Comparison of ENCODE assay signal across 1 cellular context in the genomic region with DNA sequence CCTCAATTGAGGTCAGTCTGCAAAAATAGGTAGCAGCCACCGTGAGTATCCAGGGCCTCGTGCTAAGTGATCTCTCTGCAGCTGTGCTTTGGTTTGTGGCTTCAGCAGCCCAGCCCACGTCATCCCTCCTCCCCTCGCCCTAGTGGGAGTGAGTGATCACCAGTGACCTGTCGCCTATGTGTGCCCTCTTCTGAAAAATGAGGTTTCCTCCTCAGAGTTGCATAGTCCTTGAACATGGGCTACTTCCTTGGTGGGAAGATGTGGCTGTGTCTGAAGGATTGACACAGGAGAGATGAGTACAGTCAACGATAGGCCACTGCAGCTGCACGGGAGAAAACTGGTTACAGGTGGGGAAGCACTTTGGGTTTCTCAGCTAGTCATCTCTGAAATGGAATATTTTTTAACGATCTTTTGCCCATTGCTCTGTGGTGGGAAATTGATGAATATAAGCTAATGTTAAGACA.
TF ChIP-seq lines count a peak whose summit lies in the region.

No MANE protein-coding gene starts in this region.

TF ChIP-seq in GM12878, 131 proteins besides CTCF, POLR2A, EP300 and RAD21 (continued from another document and continues in another):
- peak; percentile 84; the same call in 1 of the 2 replicates for TF ChIP-seq MTA3 (IDR thresholded peaks at IDR 0.05; ENCODE audit: borderline replicate concordance, low read length)
- TF ChIP-seq ZNF687 (IDR thresholded peaks at IDR 0.05): peak; percentile 98
- TF ChIP-seq, protein P1, sequence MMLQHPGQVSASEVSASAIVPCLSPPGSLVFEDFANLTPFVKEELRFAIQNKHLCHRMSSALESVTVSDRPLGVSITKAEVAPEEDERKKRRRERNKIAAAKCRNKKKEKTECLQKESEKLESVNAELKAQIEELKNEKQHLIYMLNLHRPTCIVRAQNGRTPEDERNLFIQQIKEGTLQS (IDR thresholded peaks at IDR 0.05; ENCODE audit: borderline replicate concordance, extremely low read depth, low read depth, low read length): no peak
- peak; percentile 2; the same call in 1 of the 2 replicates for TF ChIP-seq JUND (IDR thresholded peaks at IDR 0.05; ENCODE audit: low read depth, low read length)
- TF ChIP-seq ZNF622 (IDR thresholded peaks at IDR 0.05): no peak
- no peak for TF ChIP-seq RCOR1 (conservative IDR thresholded peaks at IDR 0.05; ENCODE audit: low read depth, low read length)
- TF ChIP-seq TCF12 (IDR thresholded peaks at IDR 0.05; ENCODE audit: low read depth, low read length): peak; percentile 99
- peak; percentile 94 for TF ChIP-seq FOXM1 (IDR thresholded peaks at IDR 0.05; ENCODE audit: low read depth, low read length)
- TF ChIP-seq ZNF592 (IDR thresholded peaks at IDR 0.05): peak; percentile 77; the same call in 1 of the 2 replicates
- TF ChIP-seq NRF1 (conservative IDR thresholded peaks at IDR 0.05; ENCODE audit: low read depth, low read length): no peak
- TF ChIP-seq SRF (IDR thresholded peaks at IDR 0.05; ENCODE audit: low read depth in 2 of 2, low read length in 2 of 2): no peak
- TF ChIP-seq, protein P2, sequence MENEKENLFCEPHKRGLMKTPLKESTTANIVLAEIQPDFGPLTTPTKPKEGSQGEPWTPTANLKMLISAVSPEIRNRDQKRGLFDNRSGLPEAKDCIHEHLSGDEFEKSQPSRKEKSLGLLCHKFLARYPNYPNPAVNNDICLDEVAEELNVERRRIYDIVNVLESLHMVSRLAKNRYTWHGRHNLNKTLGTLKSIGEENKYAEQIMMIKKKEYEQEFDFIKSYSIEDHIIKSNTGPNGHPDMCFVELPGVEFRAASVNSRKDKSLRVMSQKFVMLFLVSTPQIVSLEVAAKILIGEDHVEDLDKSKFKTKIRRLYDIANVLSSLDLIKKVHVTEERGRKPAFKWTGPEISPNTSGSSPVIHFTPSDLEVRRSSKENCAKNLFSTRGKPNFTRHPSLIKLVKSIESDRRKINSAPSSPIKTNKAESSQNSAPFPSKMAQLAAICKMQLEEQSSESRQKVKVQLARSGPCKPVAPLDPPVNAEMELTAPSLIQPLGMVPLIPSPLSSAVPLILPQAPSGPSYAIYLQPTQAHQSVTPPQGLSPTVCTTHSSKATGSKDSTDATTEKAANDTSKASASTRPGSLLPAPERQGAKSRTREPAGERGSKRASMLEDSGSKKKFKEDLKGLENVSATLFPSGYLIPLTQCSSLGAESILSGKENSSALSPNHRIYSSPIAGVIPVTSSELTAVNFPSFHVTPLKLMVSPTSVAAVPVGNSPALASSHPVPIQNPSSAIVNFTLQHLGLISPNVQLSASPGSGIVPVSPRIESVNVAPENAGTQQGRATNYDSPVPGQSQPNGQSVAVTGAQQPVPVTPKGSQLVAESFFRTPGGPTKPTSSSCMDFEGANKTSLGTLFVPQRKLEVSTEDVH (IDR thresholded peaks at IDR 0.05; ENCODE audit: low read depth, partially characterized antibody): no peak
- no peak for TF ChIP-seq ZSCAN29 (IDR thresholded peaks at IDR 0.05)
- no peak for TF ChIP-seq STAT1 (conservative IDR thresholded peaks at IDR 0.05)
- peak in 1 of 2 experiments; percentile 34; a peak in 1 of 3 replicates for TF ChIP-seq EGR1 (IDR thresholded peaks at IDR 0.05; ENCODE audit: borderline replicate concordance in 1 of 2, low read depth in 2 of 2, low read length in 2 of 2)
- TF ChIP-seq RUNX3 (IDR thresholded peaks at IDR 0.05; ENCODE audit: low read length): peak; percentile 98
- TF ChIP-seq NR2C1 (IDR thresholded peaks at IDR 0.05): no peak
- no peak for TF ChIP-seq FOS (IDR thresholded peaks at IDR 0.05; ENCODE audit: borderline replicate concordance, extremely low read depth, insufficient read length)
- TF ChIP-seq FOXK2 (IDR thresholded peaks at IDR 0.05): no peak
- no peak for TF ChIP-seq TARDBP (IDR thresholded peaks at IDR 0.05; ENCODE audit: borderline replicate concordance)
- TF ChIP-seq DPF2 (IDR thresholded peaks at IDR 0.05): peak; percentile 94
- TF ChIP-seq SREBF1 (IDR thresholded peaks at IDR 0.05; ENCODE audit: low read length): no peak
- TF ChIP-seq BHLHE40 (IDR thresholded peaks at IDR 0.05; ENCODE audit: borderline replicate concordance in 1 of 2, low read depth in 2 of 2, low read length in 1 of 2): peak; percentile 83 to 88
- TF ChIP-seq STAT3 (IDR thresholded peaks at IDR 0.05; ENCODE audit: low read depth, low read length): 0 out of 2 replicates have a peak, but pooled peaks have one; percentile 24
- TF ChIP-seq SMAD1 (IDR thresholded peaks at IDR 0.05; ENCODE audit: low read depth, partially characterized antibody): no peak
- TF ChIP-seq TBL1XR1 (IDR thresholded peaks at IDR 0.05; ENCODE audit: low read depth, low read length): peak; percentile 74
- TF ChIP-seq, protein P3, sequence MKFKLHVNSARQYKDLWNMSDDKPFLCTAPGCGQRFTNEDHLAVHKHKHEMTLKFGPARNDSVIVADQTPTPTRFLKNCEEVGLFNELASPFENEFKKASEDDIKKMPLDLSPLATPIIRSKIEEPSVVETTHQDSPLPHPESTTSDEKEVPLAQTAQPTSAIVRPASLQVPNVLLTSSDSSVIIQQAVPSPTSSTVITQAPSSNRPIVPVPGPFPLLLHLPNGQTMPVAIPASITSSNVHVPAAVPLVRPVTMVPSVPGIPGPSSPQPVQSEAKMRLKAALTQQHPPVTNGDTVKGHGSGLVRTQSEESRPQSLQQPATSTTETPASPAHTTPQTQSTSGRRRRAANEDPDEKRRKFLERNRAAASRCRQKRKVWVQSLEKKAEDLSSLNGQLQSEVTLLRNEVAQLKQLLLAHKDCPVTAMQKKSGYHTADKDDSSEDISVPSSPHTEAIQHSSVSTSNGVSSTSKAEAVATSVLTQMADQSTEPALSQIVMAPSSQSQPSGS (IDR thresholded peaks at IDR 0.05; ENCODE audit: low read length): peak; percentile 95
- TF ChIP-seq, protein P4, sequence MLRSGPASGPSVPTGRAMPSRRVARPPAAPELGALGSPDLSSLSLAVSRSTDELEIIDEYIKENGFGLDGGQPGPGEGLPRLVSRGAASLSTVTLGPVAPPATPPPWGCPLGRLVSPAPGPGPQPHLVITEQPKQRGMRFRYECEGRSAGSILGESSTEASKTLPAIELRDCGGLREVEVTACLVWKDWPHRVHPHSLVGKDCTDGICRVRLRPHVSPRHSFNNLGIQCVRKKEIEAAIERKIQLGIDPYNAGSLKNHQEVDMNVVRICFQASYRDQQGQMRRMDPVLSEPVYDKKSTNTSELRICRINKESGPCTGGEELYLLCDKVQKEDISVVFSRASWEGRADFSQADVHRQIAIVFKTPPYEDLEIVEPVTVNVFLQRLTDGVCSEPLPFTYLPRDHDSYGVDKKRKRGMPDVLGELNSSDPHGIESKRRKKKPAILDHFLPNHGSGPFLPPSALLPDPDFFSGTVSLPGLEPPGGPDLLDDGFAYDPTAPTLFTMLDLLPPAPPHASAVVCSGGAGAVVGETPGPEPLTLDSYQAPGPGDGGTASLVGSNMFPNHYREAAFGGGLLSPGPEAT (IDR thresholded peaks at IDR 0.05; ENCODE audit: low read depth): peak; percentile 90
- TF ChIP-seq PML (IDR thresholded peaks at IDR 0.05; ENCODE audit: low read length): peak; percentile 76; the same call in 1 of the 2 replicates
- TF ChIP-seq MYB (IDR thresholded peaks at IDR 0.05; ENCODE audit: borderline replicate concordance, low read depth, low read length): no peak
- peak; percentile 89 for TF ChIP-seq POU2F2 (IDR thresholded peaks at IDR 0.05; ENCODE audit: borderline replicate concordance, low read depth, low read length)
- peak in 1 of 2 experiments; percentile 85; a peak in 2 of 4 replicates for TF ChIP-seq ETV6 (conservative IDR thresholded peaks at IDR 0.05 in 1 of 2, IDR thresholded peaks at IDR 0.05 in 1 of 2; ENCODE audit: borderline replicate concordance in 1 of 2, low read depth in 1 of 2)
- TF ChIP-seq, protein P5, sequence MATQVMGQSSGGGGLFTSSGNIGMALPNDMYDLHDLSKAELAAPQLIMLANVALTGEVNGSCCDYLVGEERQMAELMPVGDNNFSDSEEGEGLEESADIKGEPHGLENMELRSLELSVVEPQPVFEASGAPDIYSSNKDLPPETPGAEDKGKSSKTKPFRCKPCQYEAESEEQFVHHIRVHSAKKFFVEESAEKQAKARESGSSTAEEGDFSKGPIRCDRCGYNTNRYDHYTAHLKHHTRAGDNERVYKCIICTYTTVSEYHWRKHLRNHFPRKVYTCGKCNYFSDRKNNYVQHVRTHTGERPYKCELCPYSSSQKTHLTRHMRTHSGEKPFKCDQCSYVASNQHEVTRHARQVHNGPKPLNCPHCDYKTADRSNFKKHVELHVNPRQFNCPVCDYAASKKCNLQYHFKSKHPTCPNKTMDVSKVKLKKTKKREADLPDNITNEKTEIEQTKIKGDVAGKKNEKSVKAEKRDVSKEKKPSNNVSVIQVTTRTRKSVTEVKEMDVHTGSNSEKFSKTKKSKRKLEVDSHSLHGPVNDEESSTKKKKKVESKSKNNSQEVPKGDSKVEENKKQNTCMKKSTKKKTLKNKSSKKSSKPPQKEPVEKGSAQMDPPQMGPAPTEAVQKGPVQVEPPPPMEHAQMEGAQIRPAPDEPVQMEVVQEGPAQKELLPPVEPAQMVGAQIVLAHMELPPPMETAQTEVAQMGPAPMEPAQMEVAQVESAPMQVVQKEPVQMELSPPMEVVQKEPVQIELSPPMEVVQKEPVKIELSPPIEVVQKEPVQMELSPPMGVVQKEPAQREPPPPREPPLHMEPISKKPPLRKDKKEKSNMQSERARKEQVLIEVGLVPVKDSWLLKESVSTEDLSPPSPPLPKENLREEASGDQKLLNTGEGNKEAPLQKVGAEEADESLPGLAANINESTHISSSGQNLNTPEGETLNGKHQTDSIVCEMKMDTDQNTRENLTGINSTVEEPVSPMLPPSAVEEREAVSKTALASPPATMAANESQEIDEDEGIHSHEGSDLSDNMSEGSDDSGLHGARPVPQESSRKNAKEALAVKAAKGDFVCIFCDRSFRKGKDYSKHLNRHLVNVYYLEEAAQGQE (IDR thresholded peaks at IDR 0.05; ENCODE audit: low read depth, low read length): no peak
- peak; percentile 94; the same call in 1 of the 2 replicates for TF ChIP-seq MAX (IDR thresholded peaks at IDR 0.05; ENCODE audit: low read depth, low read length)
- peak; percentile 96 for TF ChIP-seq EED (IDR thresholded peaks at IDR 0.05; ENCODE audit: low read depth)
- peak; percentile 90 for TF ChIP-seq CREB1 (IDR thresholded peaks at IDR 0.05; ENCODE audit: low read depth)
- TF ChIP-seq TAF1 (IDR thresholded peaks at IDR 0.05; ENCODE audit: borderline replicate concordance, low read depth, low read length): peak; percentile 48; the same call in 1 of the 2 replicates
- TF ChIP-seq CHD4 (IDR thresholded peaks at IDR 0.05): no peak
- TF ChIP-seq SMAD5 (IDR thresholded peaks at IDR 0.05; ENCODE audit: low read depth): 0 out of 2 replicates have a peak, but pooled peaks have one; percentile 61
- TF ChIP-seq ZNF384 (IDR thresholded peaks at IDR 0.05; ENCODE audit: borderline replicate concordance, low read depth, low read length): no peak
- TF ChIP-seq BCL11A (IDR thresholded peaks at IDR 0.05; ENCODE audit: low read depth, low read length): peak; percentile 96
- peak; percentile 94 for TF ChIP-seq NR2F1 (conservative IDR thresholded peaks at IDR 0.05)
- no peak for TF ChIP-seq CEBPB (IDR thresholded peaks at IDR 0.05; ENCODE audit: borderline replicate concordance in 1 of 2, low read depth in 2 of 2, low read length in 2 of 2)
